ENCODE assay signal across 8 cellular contexts in genomic region chr3:51967384-51968174, GRCh38. TPM values are rescaled to one million over a fixed set of nuclear protein-coding genes. Genes with fewer than 3 reads are reported as not detected.
DNase-seq lines count a peak whose midpoint lies in the region; ATAC-seq and TF ChIP-seq lines count a peak whose summit lies in the region.

TSS of gene PCBP4 (minus strand) at chr3:51967454. CDS start at chr3:51961240, 6,214 bp downstream.

- POLR2A ChIA-PET in CD8-positive, alpha-beta T cell (lab: Charles Lee): interaction anchor here (1.5 to 1.7 kb wide), 4 partner anchors 12 to 28 kb away, joined by 3 to 5 read pairs (median 4); partner anchors contain the start of genes ACY1, PARP3 and RPL29

- peak within 1 kb of the TSS; percentile 72 for H3K27ac Mint-ChIP-seq in CD8-positive, alpha-beta T cell
- H3K27ac Mint-ChIP-seq in activated naive CD4-positive, alpha-beta T cell treated with anti-CD3 and anti-CD28 coated beads, Interleukin-2, amount 50 U/mL, for 24 hours: peak within 1 kb of the TSS; percentile 65
- H3K27ac Mint-ChIP-seq in neural crest cell (ENCODE audit: unreplicated experiment): peak within 1 kb of the TSS; percentile 98

- H3K9me3 Mint-ChIP-seq in CD8-positive, alpha-beta T cell: no peaks in the 10 kb centered on the region
- no peaks in the 10 kb centered on the region for H3K9me3 Mint-ChIP-seq in activated naive CD4-positive, alpha-beta T cell treated with anti-CD3 and anti-CD28 coated beads, Interleukin-2, amount 50 U/mL, for 24 hours
- no peaks in the 10 kb centered on the region for H3K9me3 Mint-ChIP-seq in neural crest cell

- intact Hi-C loops in CD8-positive, alpha-beta T cell (cut with DNase I, micrococcal nuclease): no loop called here

- CTCF ChIA-PET in CD8-positive, alpha-beta T cell (lab: Charles Lee): interaction anchor here (0.9 to 1.2 kb wide), 3 partner anchors 9 to 25 kb away, joined by 3 read pairs; no protein-coding TSS in a partner anchor

- peak within 1 kb of the TSS; percentile 85 for H3K4me3 Mint-ChIP-seq in CD8-positive, alpha-beta T cell
- peak within 1 kb of the TSS; percentile 85 for H3K4me3 Mint-ChIP-seq in activated naive CD4-positive, alpha-beta T cell treated with anti-CD3 and anti-CD28 coated beads, Interleukin-2, amount 50 U/mL, for 24 hours
- H3K4me3 Mint-ChIP-seq in neural crest cell: peak within 1 kb of the TSS; percentile 95

- H3K27ac ChIP-seq in CD8-positive, alpha-beta T cell (ENCODE audit: low read depth, low read length): peak within 1 kb of the TSS; percentile 20

- peaks cover 19% of the 10 kb centered on the region for H3K4me1 ChIP-seq in CD8-positive, alpha-beta T cell (ENCODE audit: insufficient read depth, low read length)

- H3K9me3 ChIP-seq in CD8-positive, alpha-beta T cell (ENCODE audit: low read length): no peaks in the 10 kb centered on the region

- TF ChIP-seq CTCF in CD8-positive, alpha-beta T cell (IDR thresholded peaks at IDR 0.05): no peak
- no peak for TF ChIP-seq CTCF in neural crest cell (conservative IDR thresholded peaks at IDR 0.05)

- H3K4me1 Mint-ChIP-seq in CD8-positive, alpha-beta T cell (ENCODE audit: low read depth): peaks cover 31% of the 10 kb centered on the region
- peaks cover 27% of the 10 kb centered on the region for H3K4me1 Mint-ChIP-seq in activated naive CD4-positive, alpha-beta T cell treated with anti-CD3 and anti-CD28 coated beads, Interleukin-2, amount 50 U/mL, for 24 hours
- H3K4me1 Mint-ChIP-seq in neural crest cell: peaks cover 51% of the 10 kb centered on the region

- peak; percentile 78 for ATAC-seq in CD8-positive, alpha-beta T cell
- ATAC-seq in GM21447 (IDR thresholded peaks at IDR 0.05; ENCODE audit: unreplicated experiment): peak; percentile 48

- H3K4me3 ChIP-seq in CD8-positive, alpha-beta T cell (ENCODE audit: low read depth, low read length): peak within 1 kb of the TSS; percentile 57

- no peaks in the 10 kb centered on the region for H3K36me3 ChIP-seq in CD8-positive, alpha-beta T cell (ENCODE audit: insufficient read depth, low read length)

- no peaks in the 10 kb centered on the region for H3K27me3 Mint-ChIP-seq in CD8-positive, alpha-beta T cell (ENCODE audit: low read depth)
- H3K27me3 Mint-ChIP-seq in activated naive CD4-positive, alpha-beta T cell treated with anti-CD3 and anti-CD28 coated beads, Interleukin-2, amount 50 U/mL, for 24 hours: no peaks in the 10 kb centered on the region
- H3K27me3 Mint-ChIP-seq in neural crest cell (ENCODE audit: low read depth): no peaks in the 10 kb centered on the region

- H3K36me3 Mint-ChIP-seq in CD8-positive, alpha-beta T cell: no peaks in the 10 kb centered on the region
- H3K36me3 Mint-ChIP-seq in activated naive CD4-positive, alpha-beta T cell treated with anti-CD3 and anti-CD28 coated beads, Interleukin-2, amount 50 U/mL, for 24 hours: no peaks in the 10 kb centered on the region
- no peaks in the 10 kb centered on the region for H3K36me3 Mint-ChIP-seq in neural crest cell (ENCODE audit: low read depth)

- DNase-seq in CD8-positive, alpha-beta T cell: peak in 4 of 7 experiments; percentile 28 to 58 (median 36)
- DNase-seq in NCI-H2227 treated with DMSO at 0.1 percent for 48 hours (lab: John Stamatoyannopoulos, UW) (peak; percentile 22), glomerular endothelial cell (ENCODE audit: extremely low read depth, low read depth, low spot score) (no peak), neural crest cell (ENCODE audit: low read depth, low spot score) (peak; percentile 62), foreskin melanocyte (no peak), NAMALWA (ENCODE audit: low spot score) (no peak)

- no peaks in the 10 kb centered on the region for H3K27me3 ChIP-seq in CD8-positive, alpha-beta T cell (ENCODE audit: insufficient read depth, low read length)

RNA-seq across cellular contexts. Expression of gene PCBP4, which starts in this region (rescaled TPM):
- 10 to 100 TPM in 1 of 2 experiments, 1 to 10 TPM in 1; 9.8 to 14.7 TPM for total RNA-seq in CD8-positive, alpha-beta T cell
- 62.7 and 65.7 TPM in 2 replicates for total RNA-seq in glomerular endothelial cell
- 228 and 235 TPM in 2 replicates for total RNA-seq in neural crest cell

Comparison
In these comparisons a context has a peak if more than half of its experiments do, and no peak if none do; other contexts are left out.
1. DNase-seq: peak in CD8-positive, alpha-beta T cell (4 of 7), NCI-H2227 treated with DMSO at 0.1 percent for 48 hours (single experiment) and neural crest cell (single experiment); none in glomerular endothelial cell (single experiment), foreskin melanocyte (single experiment) and NAMALWA (single experiment).
2. Peak in every context shown above with its lines, with median percentiles within 50 percentile points of each other: H3K27ac Mint-ChIP-seq and H3K4me3 Mint-ChIP-seq.